Comparison of ENCODE assay signal across 12 cellular contexts in genomic region chr16:53465606-53466290, GRCh38. TPM values are rescaled to one million over a fixed set of nuclear protein-coding genes. Genes with fewer than 3 reads are reported as not detected.
A peak's percentile ranks its signal among the peaks of the same experiment; 100 is the strongest.
DNase-seq lines count a peak whose midpoint lies in the region; ATAC-seq and TF ChIP-seq lines count a peak whose summit lies in the region.
"Had no signal": no experiment of that assay in that cellular context is flagged by ENCODE, and none has a peak within 500 bp of the region (broad histone marks: within the 10 kb centered on the region; RNA-seq: fewer than 3 reads in every experiment).

No MANE protein-coding gene starts in this region.

- H3K4me2 ChIP-seq in neural progenitor cell, result no peak overlapping the region

- no peak overlapping the region for H2AFZ ChIP-seq in neural progenitor cell (replicated peaks)

- H3K27me3 ChIP-seq in brain microvascular endothelial cell (replicated peaks) (no peaks in the 10 kb centered on the region), neural progenitor cell (no peaks in the 10 kb centered on the region)

- H3K36me3 ChIP-seq in brain microvascular endothelial cell (replicated peaks), result peaks cover 12% of the 10 kb centered on the region
- H3K36me3 ChIP-seq in neural progenitor cell, result peaks cover 21% of the 10 kb centered on the region

- no peak overlapping the region for H3K27ac ChIP-seq in brain microvascular endothelial cell
- H3K27ac ChIP-seq in neural progenitor cell, result no peak overlapping the region
- H3K27ac ChIP-seq: 22Rv1 had no signal

- H3K4me3 Mint-ChIP-seq in neural progenitor cell, result no peak overlapping the region
- H3K4me3 Mint-ChIP-seq: dendritic cell treated with granulocyte-macrophage colony-stimulating factor and Interleukin-4, amounts not matched to agents 40 ng/mL and 50 ng/mL, for 4 days; memory B cell had no signal

- H3K79me2 ChIP-seq in neural progenitor cell (ENCODE audit: low read depth), result no peaks in the 10 kb centered on the region

- no peak for ATAC-seq in GM19467 (IDR thresholded peaks at IDR 0.05; ENCODE audit: unreplicated experiment)

- H3K36me3 Mint-ChIP-seq in neural progenitor cell, result peaks cover 18% of the 10 kb centered on the region

- in situ Hi-C loops in brain microvascular endothelial cell (cut with HindIII; ENCODE audit: low pct_ligation_motif_present, low sequenced_read_pairs), result no loop called here

- H3K27me3 Mint-ChIP-seq in neural progenitor cell (ENCODE audit: insufficient read depth, low read depth), result no peaks in the 10 kb centered on the region
- H3K27me3 Mint-ChIP-seq: dendritic cell treated with granulocyte-macrophage colony-stimulating factor and Interleukin-4, amounts not matched to agents 40 ng/mL and 50 ng/mL, for 4 days; memory B cell had no signal

- no peaks in the 10 kb centered on the region for H3K9me3 ChIP-seq in neural progenitor cell (ENCODE audit: low read depth)

- no peak overlapping the region for H3K4me3 ChIP-seq in brain microvascular endothelial cell (ENCODE audit: low read depth, low read length)
- H3K4me3 ChIP-seq in neural progenitor cell, result no peak overlapping the region

- no peaks in the 10 kb centered on the region for H3F3A ChIP-seq in neural progenitor cell (ENCODE audit: low read depth)

- H3K9ac ChIP-seq in neural progenitor cell, result no peak overlapping the region

- no peaks in the 10 kb centered on the region for H4K20me1 ChIP-seq in neural progenitor cell (ENCODE audit: low read depth)

- H3K27ac Mint-ChIP-seq in neural progenitor cell, result peak overlapping the region; percentile 72
- H3K27ac Mint-ChIP-seq: dendritic cell treated with granulocyte-macrophage colony-stimulating factor and Interleukin-4, amounts not matched to agents 40 ng/mL and 50 ng/mL, for 4 days; memory B cell had no signal

- no peaks in the 10 kb centered on the region for H3K9me3 Mint-ChIP-seq in neural progenitor cell
- H3K9me3 Mint-ChIP-seq: dendritic cell treated with granulocyte-macrophage colony-stimulating factor and Interleukin-4, amounts not matched to agents 40 ng/mL and 50 ng/mL, for 4 days; memory B cell had no signal

- peaks cover 4% of the 10 kb centered on the region for H3K4me1 Mint-ChIP-seq in neural progenitor cell
- H3K4me1 Mint-ChIP-seq: memory B cell had no signal

- TF ChIP-seq CTCF in brain microvascular endothelial cell (IDR thresholded peaks at IDR 0.05; ENCODE audit: low read depth, low read length, missing control alignments) (no peak), neural progenitor cell (IDR thresholded peaks at IDR 0.05) (no peak)

- H3K4me1 ChIP-seq in neural progenitor cell, result no peaks in the 10 kb centered on the region

- DNase-seq in DMS53 (lab: John Stamatoyannopoulos, UW), result peak; percentile 8
- DNase-seq in DMS53 treated with DMSO at 0.1 percent for 48 hours (lab: John Stamatoyannopoulos, UW; ENCODE audit: unreplicated experiment), result no peak
- DNase-seq in NCI-H226, result peak; percentile 80
- peak; percentile 76 for DNase-seq in brain microvascular endothelial cell
- DNase-seq in neural progenitor cell (ENCODE audit: low spot score), result no peak
- no peak for DNase-seq in SIG-M5 (lab: John Stamatoyannopoulos, UW)
- DNase-seq in NCI-H2029 treated with DMSO at 0.1 percent for 48 hours (lab: John Stamatoyannopoulos, UW), result no peak
- DNase-seq: NCI-H345 had no signal

RNA-seq across cellular contexts. Expression of gene RBL2, which starts 31.5 kb away (rescaled TPM):
- total RNA-seq in neural progenitor cell (ENCODE audit: low replicate concordance), result 44.9 and 58.1 TPM in 2 replicates

RNA-seq across cellular contexts. Expression of gene AKTIP, which starts 37.3 kb away (rescaled TPM):
- 21.4 and 24.0 TPM in 2 replicates for total RNA-seq in neural progenitor cell (ENCODE audit: low replicate concordance)

Comparison
In these comparisons a context has a peak if more than half of its experiments do, and no peak if none do; other contexts are left out.
1. DNase-seq: peak in DMS53 (single experiment), NCI-H226 (single experiment) and brain microvascular endothelial cell (single experiment); none in DMS53 treated with DMSO at 0.1 percent for 48 hours (single experiment), neural progenitor cell (single experiment), SIG-M5 (single experiment) and NCI-H2029 treated with DMSO at 0.1 percent for 48 hours (single experiment).